39 cellular contexts compared by ENCODE assay signal in the genomic region with DNA sequence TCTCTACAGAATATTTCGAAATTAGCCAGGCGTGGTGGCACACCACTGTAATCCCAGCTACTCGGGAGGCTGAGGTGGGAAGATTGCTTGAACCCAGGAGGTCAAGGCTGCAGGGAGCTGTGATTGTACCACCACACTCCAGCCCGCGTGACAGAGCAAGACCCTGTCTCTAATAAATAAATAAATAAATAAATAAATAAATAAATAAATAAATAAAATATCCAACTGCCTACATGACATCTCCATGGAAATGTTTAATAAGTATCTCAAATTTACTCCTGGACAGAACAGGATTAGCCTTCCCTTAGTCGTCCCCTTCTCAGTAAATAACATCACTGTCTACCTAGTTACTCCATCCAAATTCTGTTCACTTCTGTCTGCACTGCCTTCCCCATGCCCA.
"Had no signal": no experiment of that assay in that cellular context is flagged by ENCODE, and none has a peak within 500 bp of the region (broad histone marks: within the 10 kb centered on the region; RNA-seq: fewer than 3 reads in every experiment).

No MANE protein-coding gene starts in this region.

- H3K4me3 Mint-ChIP-seq: activated naive CD4-positive, alpha-beta T cell treated with anti-CD3 and anti-CD28 coated beads for 36 hours; activated naive CD4-positive, alpha-beta T cell treated with anti-CD3 and anti-CD28 coated beads, Interleukin-2, amount 10 ng/mL, durations not matched to agents 7 days and 5 days; activated naive CD4-positive, alpha-beta T cell treated with anti-CD3 and anti-CD28 coated beads, Interleukin-2, amount 50 U/mL, for 24 hours; activated naive CD8-positive, alpha-beta T cell; activated naive CD8-positive, alpha-beta T cell treated with anti-CD3 and anti-CD28 coated beads for 36 hours; activated naive CD8-positive, alpha-beta T cell treated with anti-CD3 and anti-CD28 coated beads, Interleukin-2, amount 10 ng/mL, durations not matched to agents 7 days and 5 days; activated naive CD8-positive, alpha-beta T cell treated with anti-CD3 and anti-CD28 coated beads, Interleukin-2, amount 50 U/mL, for 24 hours; activated T-cell treated with anti-CD3 and anti-CD28 coated beads, Interleukin-2, amount 50 U/mL, for 24 hours; activated T-cell treated with anti-CD3 and anti-CD28 coated beads, Interleukin-2, amount 50 U/mL, for 4 hours; activated T-cell treated with anti-CD3 and anti-CD28 coated beads, Interleukin-2, amount 50 U/mL, for 72 hours; activated T-helper 1 cell treated with anti-CD3 and anti-CD28 coated beads, Interleukin-12 subunit alpha, Interleukin-12 subunit beta, Interleukin-2, Interleukin-4 antibody, amounts not matched to agents 30 ng/mL and 10 ng/mL and 1 ng/mL, durations not matched to agents 14 hours and 24 hours and 36 hours; brain; central memory CD8-positive, alpha-beta T cell had no signal

- H3K4me1 Mint-ChIP-seq: activated naive CD4-positive, alpha-beta T cell treated with anti-CD3 and anti-CD28 coated beads, Interleukin-2, amount 10 ng/mL, durations not matched to agents 7 days and 5 days; activated naive CD4-positive, alpha-beta T cell treated with anti-CD3 and anti-CD28 coated beads, Interleukin-2, amount 50 U/mL, for 24 hours; activated naive CD8-positive, alpha-beta T cell treated with anti-CD3 and anti-CD28 coated beads for 36 hours; activated naive CD8-positive, alpha-beta T cell treated with anti-CD3 and anti-CD28 coated beads, Interleukin-2, amount 10 ng/mL, durations not matched to agents 7 days and 5 days; activated naive CD8-positive, alpha-beta T cell treated with anti-CD3 and anti-CD28 coated beads, Interleukin-2, amount 50 U/mL, for 24 hours; central memory CD8-positive, alpha-beta T cell had no signal

- FAIRE-seq: astrocyte, bronchial epithelial cell had no signal

- H3K4me1 ChIP-seq: adrenal gland, ascending aorta, body of pancreas, breast epithelium had no signal

- H3K9me3 ChIP-seq: adrenal gland, ascending aorta, body of pancreas, breast epithelium had no signal

- DNase-seq: activated effector memory CD4-positive, alpha-beta T cell treated with anti-CD3 and anti-CD28 coated beads, Interleukin-2, amount 50 U/mL, for 16 hours; activated effector memory CD4-positive, alpha-beta T cell treated with Interleukin-2 at 50 U/mL for 16 hours; activated gamma-delta T cell; activated gamma-delta T cell treated with Interleukin-2 at 50 U/mL for 16 hours; activated naive CD4-positive, alpha-beta T cell; activated naive CD4-positive, alpha-beta T cell treated with anti-CD3 and anti-CD28 coated beads for 36 hours; activated naive CD4-positive, alpha-beta T cell treated with anti-CD3 and anti-CD28 coated beads, Interleukin-2, amount 10 ng/mL, durations not matched to agents 7 days and 5 days; activated naive CD4-positive, alpha-beta T cell treated with anti-CD3 and anti-CD28 coated beads, Interleukin-2, amount 50 U/mL, for 16 hours; activated naive CD4-positive, alpha-beta T cell treated with Interleukin-2 at 50 U/mL for 16 hours; activated naive CD8-positive, alpha-beta T cell treated with anti-CD3 and anti-CD28 coated beads for 36 hours; activated naive CD8-positive, alpha-beta T cell treated with anti-CD3 and anti-CD28 coated beads, Interleukin-2, amount 10 ng/mL, durations not matched to agents 7 days and 5 days; activated naive CD8-positive, alpha-beta T cell treated with anti-CD3 and anti-CD28 coated beads, Interleukin-2, amount 50 U/mL, for 24 hours; activated T-cell treated with anti-CD3 and anti-CD28 coated beads, Interleukin-2, amount 50 U/mL, for 1 hour; activated T-cell treated with anti-CD3 and anti-CD28 coated beads, Interleukin-2, amount 50 U/mL, for 24 hours; activated T-cell treated with anti-CD3 and anti-CD28 coated beads, Interleukin-2, amount 50 U/mL, for 4 hours; activated T-cell treated with anti-CD3 and anti-CD28 coated beads, Interleukin-2, amount 50 U/mL, for 48 hours; activated T-cell treated with anti-CD3 and anti-CD28 coated beads, Interleukin-2, amount 50 U/mL, for 72 hours; amniotic stem cell; amygdala; anterior cingulate cortex; aorta; body of pancreas; brain microvascular endothelial cell; caudate nucleus; central memory CD4-positive, alpha-beta T cell; cerebellar nuclear complex had no signal

- H3K4me3 ChIP-seq: adrenal gland, ascending aorta, body of pancreas, breast epithelium, cardiac muscle cell had no signal

- ATAC-seq: activated naive CD4-positive, alpha-beta T cell treated with anti-CD3 and anti-CD28 coated beads, Interleukin-2, amount 50 U/mL, for 72 hours; activated naive CD8-positive, alpha-beta T cell treated with anti-CD3 and anti-CD28 coated beads, Interleukin-2, amount 50 U/mL, for 24 hours; activated T-cell treated with anti-CD3 and anti-CD28 coated beads, Interleukin-2, amount 50 U/mL, for 4 hours; activated T-cell treated with anti-CD3 and anti-CD28 coated beads, Interleukin-2, amount 50 U/mL, for 72 hours; body of pancreas had no signal

- H3K27ac ChIP-seq: adrenal gland, ascending aorta, body of pancreas, brain microvascular endothelial cell, breast epithelium, cardiac muscle cell had no signal

- H3K9me3 Mint-ChIP-seq: activated naive CD4-positive, alpha-beta T cell treated with anti-CD3 and anti-CD28 coated beads for 36 hours; activated naive CD4-positive, alpha-beta T cell treated with anti-CD3 and anti-CD28 coated beads, Interleukin-2, amount 10 ng/mL, durations not matched to agents 7 days and 5 days; activated naive CD4-positive, alpha-beta T cell treated with anti-CD3 and anti-CD28 coated beads, Interleukin-2, amount 50 U/mL, for 24 hours; activated naive CD4-positive, alpha-beta T cell treated with anti-CD3 and anti-CD28 coated beads, Interleukin-2, amount 50 U/mL, for 72 hours; activated naive CD8-positive, alpha-beta T cell treated with anti-CD3 and anti-CD28 coated beads for 36 hours; activated naive CD8-positive, alpha-beta T cell treated with anti-CD3 and anti-CD28 coated beads, Interleukin-2, amount 10 ng/mL, durations not matched to agents 7 days and 5 days; activated naive CD8-positive, alpha-beta T cell treated with anti-CD3 and anti-CD28 coated beads, Interleukin-2, amount 50 U/mL, for 24 hours; activated T-cell treated with anti-CD3 and anti-CD28 coated beads, Interleukin-2, amount 50 U/mL, for 24 hours; activated T-cell treated with anti-CD3 and anti-CD28 coated beads, Interleukin-2, amount 50 U/mL, for 4 hours; activated T-cell treated with anti-CD3 and anti-CD28 coated beads, Interleukin-2, amount 50 U/mL, for 72 hours; activated T-helper 1 cell treated with anti-CD3 and anti-CD28 coated beads, Interleukin-12 subunit alpha, Interleukin-12 subunit beta, Interleukin-2, Interleukin-4 antibody, amounts not matched to agents 30 ng/mL and 10 ng/mL and 1 ng/mL, durations not matched to agents 14 hours and 24 hours and 36 hours; activated T-helper 2 cell treated with anti-CD3 and anti-CD28 coated beads, Interferon-gamma antibody, Interleukin-2, Interleukin-4, amounts not matched to agents 10 μg/mL and 5 μg/mL and 100 μg/mL, durations not matched to agents 14 hours and 24 hours and 36 hours; central memory CD8-positive, alpha-beta T cell had no signal

- H3K36me3 ChIP-seq: adrenal gland, ascending aorta, brain microvascular endothelial cell, breast epithelium, cardiac muscle cell had no signal

- H3K36me3 Mint-ChIP-seq: activated naive CD4-positive, alpha-beta T cell treated with anti-CD3 and anti-CD28 coated beads, Interleukin-2, amount 10 ng/mL, durations not matched to agents 7 days and 5 days; activated naive CD4-positive, alpha-beta T cell treated with anti-CD3 and anti-CD28 coated beads, Interleukin-2, amount 50 U/mL, for 24 hours; activated naive CD4-positive, alpha-beta T cell treated with anti-CD3 and anti-CD28 coated beads, Interleukin-2, amount 50 U/mL, for 72 hours; activated naive CD8-positive, alpha-beta T cell; activated naive CD8-positive, alpha-beta T cell treated with anti-CD3 and anti-CD28 coated beads for 36 hours; activated naive CD8-positive, alpha-beta T cell treated with anti-CD3 and anti-CD28 coated beads, Interleukin-2, amount 10 ng/mL, durations not matched to agents 7 days and 5 days; brain had no signal

- H3K27ac Mint-ChIP-seq: activated naive CD4-positive, alpha-beta T cell treated with anti-CD3 and anti-CD28 coated beads for 36 hours; activated naive CD4-positive, alpha-beta T cell treated with anti-CD3 and anti-CD28 coated beads, Interleukin-2, amount 10 ng/mL, durations not matched to agents 7 days and 5 days; activated naive CD4-positive, alpha-beta T cell treated with anti-CD3 and anti-CD28 coated beads, Interleukin-2, amount 50 U/mL, for 24 hours; activated naive CD4-positive, alpha-beta T cell treated with anti-CD3 and anti-CD28 coated beads, Interleukin-2, amount 50 U/mL, for 72 hours; activated naive CD8-positive, alpha-beta T cell; activated naive CD8-positive, alpha-beta T cell treated with anti-CD3 and anti-CD28 coated beads for 36 hours; activated naive CD8-positive, alpha-beta T cell treated with anti-CD3 and anti-CD28 coated beads, Interleukin-2, amount 10 ng/mL, durations not matched to agents 7 days and 5 days; activated naive CD8-positive, alpha-beta T cell treated with anti-CD3 and anti-CD28 coated beads, Interleukin-2, amount 50 U/mL, for 24 hours; activated T-cell treated with anti-CD3 and anti-CD28 coated beads, Interleukin-2, amount 50 U/mL, for 24 hours; activated T-cell treated with anti-CD3 and anti-CD28 coated beads, Interleukin-2, amount 50 U/mL, for 72 hours; activated T-helper 1 cell treated with anti-CD3 and anti-CD28 coated beads, Interleukin-12 subunit alpha, Interleukin-12 subunit beta, Interleukin-2, Interleukin-4 antibody, amounts not matched to agents 30 ng/mL and 10 ng/mL and 1 ng/mL, durations not matched to agents 14 hours and 24 hours and 36 hours had no signal

- H3K27me3 ChIP-seq: adrenal gland, ascending aorta, body of pancreas, breast epithelium, cardiac muscle cell had no signal

- H3K27me3 Mint-ChIP-seq: activated naive CD4-positive, alpha-beta T cell treated with anti-CD3 and anti-CD28 coated beads, Interleukin-2, amount 50 U/mL, for 24 hours; activated naive CD8-positive, alpha-beta T cell; activated naive CD8-positive, alpha-beta T cell treated with anti-CD3 and anti-CD28 coated beads for 36 hours; activated naive CD8-positive, alpha-beta T cell treated with anti-CD3 and anti-CD28 coated beads, Interleukin-2, amount 50 U/mL, for 24 hours; activated T-cell treated with anti-CD3 and anti-CD28 coated beads, Interleukin-2, amount 50 U/mL, for 24 hours; central memory CD8-positive, alpha-beta T cell had no signal
